In genomic region chr10:63614371-63614891, GRCh38 we compare ENCODE assay signal across 13 cellular contexts.
DNase-seq lines count a peak whose midpoint lies in the region; ATAC-seq and TF ChIP-seq lines count a peak whose summit lies in the region.
"Had no signal": no experiment of that assay in that cellular context is flagged by ENCODE, and none has a peak within 500 bp of the region (broad histone marks: within the 10 kb centered on the region; RNA-seq: fewer than 3 reads in every experiment).

No MANE protein-coding gene starts in this region.

- H3K79me2 ChIP-seq in osteoblast (ENCODE audit: insufficient read depth, low read length), result no peaks in the 10 kb centered on the region

- H3K27ac ChIP-seq in osteoblast (ENCODE audit: low read depth, low read length) (no peak overlapping the region), suprapubic skin (no peak overlapping the region)
- H3K27ac ChIP-seq: SK-N-MC had no signal

- H3K9me3 ChIP-seq in osteoblast (ENCODE audit: low read depth, low read length) (no peaks in the 10 kb centered on the region), suprapubic skin (no peaks in the 10 kb centered on the region)
- H3K9me3 ChIP-seq: MG63 had no signal

- DNase-seq in EL (peak; percentile 8), NCI-H524 treated with DMSO at 0.1 percent for 48 hours (lab: John Stamatoyannopoulos, UW) (peak; percentile 21), fibroblast of gingiva (ENCODE audit: low read depth) (peak; percentile 66), osteoblast (ENCODE audit: insufficient read length, low spot score, missing footprints) (peak; percentile 30), suprapubic skin (ENCODE audit: low spot score in 2 of 2) (no peak), DMS153 treated with DMSO at 0.1 percent for 48 hours (lab: John Stamatoyannopoulos, UW; ENCODE audit: unreplicated experiment) (no peak)
- DNase-seq: activated CD4-positive, alpha-beta T cell treated with anti-CD3 and anti-CD28 coated beads, Interleukin-2, amount 50 U/mL, for 1 hour; activated naive CD8-positive, alpha-beta T cell treated with anti-CD3 and anti-CD28 coated beads for 36 hours; effector CD4-positive, alpha-beta T cell; MG63; NCI-H526 treated with DMSO at 0.1 percent for 48 hours had no signal

- no peak for TF ChIP-seq EP300 in suprapubic skin (IDR thresholded peaks at IDR 0.05)

- no peak overlapping the region for H3K4me3 ChIP-seq in osteoblast (ENCODE audit: insufficient read depth, low read length)
- H3K4me3 ChIP-seq in suprapubic skin, result no peak overlapping the region
- H3K4me3 ChIP-seq: MG63, SK-N-MC had no signal

- H3K27me3 ChIP-seq in osteoblast (ENCODE audit: insufficient read depth, low read length) (no peaks in the 10 kb centered on the region), suprapubic skin (no peaks in the 10 kb centered on the region)
- H3K27me3 ChIP-seq: MG63 had no signal

- H3K4me1 ChIP-seq in osteoblast (ENCODE audit: insufficient read depth, low read length) (peaks cover 6% of the 10 kb centered on the region), suprapubic skin (peaks cover 4% of the 10 kb centered on the region)

- no peaks in the 10 kb centered on the region for H4K20me1 ChIP-seq in osteoblast (ENCODE audit: insufficient read depth, low read length)

- 54% methylated on average over 2 of the region's 2 CpGs for WGBS in suprapubic skin

- no peak overlapping the region for H3K4me2 ChIP-seq in osteoblast (ENCODE audit: insufficient read depth, low read length)

- no peak for ATAC-seq in GM21447 (IDR thresholded peaks at IDR 0.05; ENCODE audit: unreplicated experiment)

- no peak for TF ChIP-seq POLR2A in suprapubic skin (IDR thresholded peaks at IDR 0.05)

- peaks cover 6% of the 10 kb centered on the region for H3K36me3 ChIP-seq in osteoblast (ENCODE audit: insufficient read depth, low read length)
- H3K36me3 ChIP-seq in suprapubic skin, result peaks cover 8% of the 10 kb centered on the region

- TF ChIP-seq CTCF in osteoblast (IDR thresholded peaks at IDR 0.05; ENCODE audit: extremely low read depth, low read depth, low read length), result no peak
- TF ChIP-seq CTCF in suprapubic skin (IDR thresholded peaks at IDR 0.05), result no peak

- no peak overlapping the region for H2AFZ ChIP-seq in osteoblast (ENCODE audit: low read length)

Comparison
In these comparisons a context has a peak if more than half of its experiments do, and no peak if none do; other contexts are left out.
1. DNase-seq: peak in EL (single experiment), NCI-H524 treated with DMSO at 0.1 percent for 48 hours (single experiment), fibroblast of gingiva (single experiment) and osteoblast (single experiment); none in suprapubic skin (0 of 2) and DMS153 treated with DMSO at 0.1 percent for 48 hours (single experiment).